8 cellular contexts compared by ENCODE assay signal in genomic region chr1:151762941-151763921, GRCh38. TPM values are rescaled to one million over a fixed set of nuclear protein-coding genes. Genes with fewer than 3 reads are reported as not detected.
DNase-seq lines count a peak whose midpoint lies in the region; ATAC-seq lines count a peak whose summit lies in the region.

MRPL9 (minus strand) TSS chr1:151763496; CDS start chr1:151763479, 17 bp downstream.

- H3K4me1 Mint-ChIP-seq in CD4-positive, CD25-positive, alpha-beta regulatory T cell: peaks cover 0 to 29% (median 13%) of the 10 kb centered on the region in 4 donors
- peaks cover 14 to 15% of the 10 kb centered on the region in 2 donors for H3K4me1 Mint-ChIP-seq in effector memory CD8-positive, alpha-beta T cell (ENCODE audit: low read depth in 2 of 2)

- H3K9me3 ChIP-seq in CD4-positive, CD25-positive, alpha-beta regulatory T cell (ENCODE audit: control insufficient read depth in 2 of 2, low read length in 2 of 2): no peaks in the 10 kb centered on the region

- H3K4me1 ChIP-seq in CD4-positive, CD25-positive, alpha-beta regulatory T cell (ENCODE audit: control insufficient read depth, insufficient read depth, low read length, poor library complexity, severe bottlenecking): peaks cover 12% of the 10 kb centered on the region

- H3K4me3 Mint-ChIP-seq in CD4-positive, CD25-positive, alpha-beta regulatory T cell: peak within 1 kb of the TSS; percentile 89 to 96 (median 93)
- peak within 1 kb of the TSS; percentile 95 to 97 for H3K4me3 Mint-ChIP-seq in effector memory CD8-positive, alpha-beta T cell

- peaks cover 33% of the 10 kb centered on the region for H3K36me3 ChIP-seq in CD4-positive, CD25-positive, alpha-beta regulatory T cell (ENCODE audit: control insufficient read depth, insufficient read depth, low read length)

- no peaks in the 10 kb centered on the region for H3K27me3 ChIP-seq in CD4-positive, CD25-positive, alpha-beta regulatory T cell (ENCODE audit: control insufficient read depth, insufficient read depth, low read length)

- no peaks in the 10 kb centered on the region for H3K9me3 Mint-ChIP-seq in CD4-positive, CD25-positive, alpha-beta regulatory T cell
- no peaks in the 10 kb centered on the region for H3K9me3 Mint-ChIP-seq in effector memory CD8-positive, alpha-beta T cell

- H3K27ac Mint-ChIP-seq in CD4-positive, CD25-positive, alpha-beta regulatory T cell: peak within 1 kb of the TSS; percentile 93 to 98 (median 96)
- peak within 1 kb of the TSS; percentile 97 to 98 for H3K27ac Mint-ChIP-seq in effector memory CD8-positive, alpha-beta T cell

- peaks cover 24% of the 10 kb centered on the region for H3K36me3 Mint-ChIP-seq in CD4-positive, CD25-positive, alpha-beta regulatory T cell
- H3K36me3 Mint-ChIP-seq in effector memory CD8-positive, alpha-beta T cell (ENCODE audit: insufficient read depth): peaks cover 53% of the 10 kb centered on the region

- peak; percentile 67 to 91 (median 86) for DNase-seq in CD4-positive, CD25-positive, alpha-beta regulatory T cell
- DNase-seq in HS-5 (ENCODE audit: low read depth): peak; percentile 46
- DNase-seq in NOMO-1 treated with dmso at 0.1 percent for 144 hours (lab: John Stamatoyannopoulos, UW; ENCODE audit: unreplicated experiment): peak; percentile 71
- DNase-seq in activated CD8-positive, alpha-beta memory T cell treated with anti-CD3 and anti-CD28 coated beads for 4 hours (ENCODE audit: low read depth in 2 of 2): peak; percentile 64 to 71
- DNase-seq in effector memory CD8-positive, alpha-beta T cell: peak; percentile 80 to 87 (median 80)
- peak; percentile 72 for DNase-seq in medulla oblongata (ENCODE audit: extremely low spot score)
- peak; percentile 68 to 80 (median 79) for DNase-seq in stimulated activated CD4-positive, alpha-beta T cell treated with anti-CD3 and anti-CD28 coated beads, TNF-alpha, amount 100 ng/mL, for 48 hours (ENCODE audit: low read depth in 3 of 3)

- peak; percentile 99 for ATAC-seq in CD4-positive, CD25-positive, alpha-beta regulatory T cell (ENCODE audit: low read depth in 2 of 2)
- ATAC-seq in GM19455 (IDR thresholded peaks at IDR 0.05; ENCODE audit: unreplicated experiment): peak; percentile 94
- ATAC-seq in effector memory CD8-positive, alpha-beta T cell (replicated peaks): peak; percentile 97

- H3K27ac ChIP-seq in CD4-positive, CD25-positive, alpha-beta regulatory T cell (ENCODE audit: insufficient read depth, low read length, poor library complexity, severe bottlenecking): peak within 1 kb of the TSS; percentile 83

- no peaks in the 10 kb centered on the region for H3K27me3 Mint-ChIP-seq in CD4-positive, CD25-positive, alpha-beta regulatory T cell
- H3K27me3 Mint-ChIP-seq in effector memory CD8-positive, alpha-beta T cell: no peaks in the 10 kb centered on the region

- H3K4me3 ChIP-seq in CD4-positive, CD25-positive, alpha-beta regulatory T cell (ENCODE audit: low read depth, low read length): peak within 1 kb of the TSS; percentile 97

RNA-seq across cellular contexts. Expression of gene MRPL9, which starts in this region (rescaled TPM):
- 87.5 TPM for total RNA-seq in CD4-positive, CD25-positive, alpha-beta regulatory T cell
- polyA plus RNA-seq in CD4-positive, CD25-positive, alpha-beta regulatory T cell: 100 to 1,000 TPM; 148 to 179 (median 166) TPM

Comparison
In these comparisons a context has a peak if more than half of its experiments do, and no peak if none do; other contexts are left out.
1. Peak in every context shown above with its lines: DNase-seq, ATAC-seq, H3K4me3 ChIP-seq and H3K27ac ChIP-seq.